ENCODE assay signal across 1 cellular context in genomic region chr15:70212288-70212962, GRCh38.
TF ChIP-seq lines count a peak whose summit lies in the region.

No MANE protein-coding gene starts in this region.

TF ChIP-seq in H1, 55 proteins besides CTCF, POLR2A, EP300 and RAD21 (continued from another document):
- no peak for TF ChIP-seq CHD2 (IDR thresholded peaks at IDR 0.05; ENCODE audit: low read length)
- no peak for TF ChIP-seq SIRT6 (IDR thresholded peaks at IDR 0.05; ENCODE audit: low read length)
- TF ChIP-seq ATF3 (IDR thresholded peaks at IDR 0.05; ENCODE audit: insufficient read depth, low read depth, low read length) = no peak
- no peak for TF ChIP-seq KDM1A (IDR thresholded peaks at IDR 0.05; ENCODE audit: borderline replicate concordance, low read length)
- no peak for TF ChIP-seq E2F6 (IDR thresholded peaks at IDR 0.05)
- TF ChIP-seq HDAC2 (IDR thresholded peaks at IDR 0.05; ENCODE audit: borderline replicate concordance in 1 of 2, low read depth in 2 of 2, low read length in 2 of 2) = no peak
- TF ChIP-seq MAX (IDR thresholded peaks at IDR 0.05) = no peak
- no peak for TF ChIP-seq SUZ12 (IDR thresholded peaks at IDR 0.05; ENCODE audit: low read length)
- no peak for TF ChIP-seq NANOG (IDR thresholded peaks at IDR 0.05; ENCODE audit: insufficient read depth, low read depth, low read length, poor library complexity, severe bottlenecking)
